ENCODE assay signal across 17 cellular contexts in the genomic region with DNA sequence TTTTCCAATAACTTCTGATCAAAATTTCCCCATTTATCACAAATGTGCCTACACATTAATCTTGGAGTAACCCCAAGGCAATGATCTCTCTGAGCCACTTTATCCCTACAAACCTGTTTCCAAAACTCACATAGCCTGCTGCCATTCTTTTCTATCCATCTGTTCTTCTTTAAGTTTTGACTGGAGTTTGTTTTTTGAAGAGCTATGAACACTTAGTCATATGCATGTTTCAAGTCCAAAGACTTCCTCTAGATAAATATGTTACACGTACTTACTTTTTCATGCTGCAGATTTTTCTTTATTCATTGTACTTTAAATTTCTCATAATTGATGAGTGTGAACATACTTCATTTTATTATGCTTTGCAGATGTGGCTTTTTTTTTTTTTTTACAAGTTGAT.
A peak's percentile ranks its signal among the peaks of the same experiment; 100 is the strongest.
DNase-seq lines count a peak whose midpoint lies in the region; ATAC-seq, FAIRE-seq and TF ChIP-seq lines count a peak whose summit lies in the region.
"Had no signal": no experiment of that assay in that cellular context is flagged by ENCODE, and none has a peak within 500 bp of the region (broad histone marks: within the 10 kb centered on the region; RNA-seq: fewer than 3 reads in every experiment).

No MANE protein-coding gene starts in this region.

- no peaks in the 10 kb centered on the region for H3K36me3 Mint-ChIP-seq in CD8-positive, alpha-beta memory T cell
- H3K36me3 Mint-ChIP-seq in activated T-helper 2 cell treated with anti-CD3 and anti-CD28 coated beads, Interferon-gamma antibody, Interleukin-2, Interleukin-4, amounts not matched to agents 10 μg/mL and 5 μg/mL and 100 μg/mL, durations not matched to agents 14 hours and 24 hours and 36 hours (ENCODE audit: low read depth) = no peaks in the 10 kb centered on the region

- no peak overlapping the region for H3K4me3 Mint-ChIP-seq in CD8-positive, alpha-beta memory T cell
- H3K4me3 Mint-ChIP-seq in activated T-helper 2 cell treated with anti-CD3 and anti-CD28 coated beads, Interferon-gamma antibody, Interleukin-2, Interleukin-4, amounts not matched to agents 10 μg/mL and 5 μg/mL and 100 μg/mL, durations not matched to agents 14 hours and 24 hours and 36 hours (ENCODE audit: low read depth) = no peak overlapping the region

- in situ Hi-C loops in GM23248 (cut with MboI) = no loop called here

- no peak for FAIRE-seq in GM12892 (lab: Jason Lieb, UNC)
- FAIRE-seq: D721Med had no signal

- H4K20me1 ChIP-seq in GM23248 (ENCODE audit: insufficient read depth) = no peaks in the 10 kb centered on the region

- no peaks in the 10 kb centered on the region for H3K4me1 Mint-ChIP-seq in CD8-positive, alpha-beta memory T cell
- H3K4me1 Mint-ChIP-seq in activated T-helper 2 cell treated with anti-CD3 and anti-CD28 coated beads, Interferon-gamma antibody, Interleukin-2, Interleukin-4, amounts not matched to agents 10 μg/mL and 5 μg/mL and 100 μg/mL, durations not matched to agents 14 hours and 24 hours and 36 hours (ENCODE audit: low read depth) = no peaks in the 10 kb centered on the region

- H3K79me2 ChIP-seq in GM23248 (ENCODE audit: insufficient read depth) = no peaks in the 10 kb centered on the region

- H3K27ac Mint-ChIP-seq in CD8-positive, alpha-beta memory T cell = no peak overlapping the region
- no peak overlapping the region for H3K27ac Mint-ChIP-seq in activated T-helper 2 cell treated with anti-CD3 and anti-CD28 coated beads, Interferon-gamma antibody, Interleukin-2, Interleukin-4, amounts not matched to agents 10 μg/mL and 5 μg/mL and 100 μg/mL, durations not matched to agents 14 hours and 24 hours and 36 hours

- H3K4me3 ChIP-seq in AG04449 (ENCODE audit: low read depth, low read length) (no peak overlapping the region), GM23248 (no peak overlapping the region), cardiac fibroblast (replicated peaks in 1 of 2; ENCODE audit: low read depth in 2 of 2, low read length in 2 of 2) (no peak overlapping the region), fibroblast of the aortic adventitia (ENCODE audit: low read depth, low read length) (no peak overlapping the region)
- H3K4me3 ChIP-seq in CD8-positive, alpha-beta memory T cell (ENCODE audit: low read length) = no peak overlapping the region

- no peaks in the 10 kb centered on the region for H3K27me3 ChIP-seq in GM23248 (replicated peaks; ENCODE audit: insufficient read depth)
- no peaks in the 10 kb centered on the region for H3K27me3 ChIP-seq in CD8-positive, alpha-beta memory T cell (ENCODE audit: insufficient read depth, low read length, poor library complexity, severe bottlenecking)

- peak; percentile 54 for DNase-seq in AG04449 (ENCODE audit: low read depth, low spot score)
- DNase-seq in GM23248 = peak; percentile 37
- peak; percentile 28 to 42 for DNase-seq in cardiac fibroblast (ENCODE audit: low read depth in 2 of 2)
- DNase-seq in fibroblast of the aortic adventitia (ENCODE audit: low read depth) = peak; percentile 80
- no peak for DNase-seq in CD8-positive, alpha-beta memory T cell
- DNase-seq in activated T-helper 2 cell treated with anti-CD3 and anti-CD28 coated beads, Interferon-gamma antibody, Interleukin-2, Interleukin-4, amounts not matched to agents 10 μg/mL and 5 μg/mL and 100 μg/mL, durations not matched to agents 14 hours and 24 hours and 36 hours (ENCODE audit: low spot score) = no peak
- DNase-seq in GM12892 (ENCODE audit: insufficient read length) = no peak
- DNase-seq: 8988T, AML-193, DMS79 treated with DMSO at 0.1 percent for 48 hours, Kasumi-1, NCI-H1930, NCI-H510A treated with DMSO at 0.1 percent for 48 hours had no signal

- peaks cover 1 to 10% of the 10 kb centered on the region in 2 donors for H3K27me3 Mint-ChIP-seq in CD8-positive, alpha-beta memory T cell
- peaks cover 2% of the 10 kb centered on the region for H3K27me3 Mint-ChIP-seq in activated T-helper 2 cell treated with anti-CD3 and anti-CD28 coated beads, Interferon-gamma antibody, Interleukin-2, Interleukin-4, amounts not matched to agents 10 μg/mL and 5 μg/mL and 100 μg/mL, durations not matched to agents 14 hours and 24 hours and 36 hours (ENCODE audit: low read depth)

- H3K27ac ChIP-seq in GM23248 = no peak overlapping the region
- no peak overlapping the region for H3K27ac ChIP-seq in CD8-positive, alpha-beta memory T cell (ENCODE audit: low read depth, low read length)

- no peaks in the 10 kb centered on the region; the same call in 1 of the 2 replicates for H3K9me2 ChIP-seq in GM23248 (ENCODE audit: insufficient read depth)

- H3K9me3 ChIP-seq in GM23248 (ENCODE audit: low read depth) = no peaks in the 10 kb centered on the region
- H3K9me3 ChIP-seq in CD8-positive, alpha-beta memory T cell (ENCODE audit: low read length) = no peaks in the 10 kb centered on the region

- CTCF ChIA-PET in AG04449 (lab: Yijun Ruan, JAX) = interaction anchor here (2.0 kb wide), 1 partner anchor 17 kb away, joined by 5 read pairs; no protein-coding TSS in a partner anchor
- CTCF ChIA-PET in CD8-positive, alpha-beta memory T cell (lab: Charles Lee) = no interaction called here

- intact Hi-C loops in activated T-helper 2 cell treated with anti-CD3 and anti-CD28 coated beads, Interferon-gamma antibody, Interleukin-2, Interleukin-4, amounts not matched to agents 10 μg/mL and 5 μg/mL and 100 μg/mL, durations not matched to agents 14 hours and 24 hours and 36 hours (cut with micrococcal nuclease) = no loop called here

- H3K9ac ChIP-seq in GM23248 = no peak overlapping the region

- no peak overlapping the region for H3K4me2 ChIP-seq in GM23248 (ENCODE audit: unreplicated experiment)

- H3K36me3 ChIP-seq in GM23248 (ENCODE audit: low read depth) = no peaks in the 10 kb centered on the region
- no peaks in the 10 kb centered on the region for H3K36me3 ChIP-seq in CD8-positive, alpha-beta memory T cell (ENCODE audit: insufficient read depth, low read length)

- WGBS in GM23248 (ENCODE audit: low coverage in 1 of 2, low lambda C conversion rate in 2 of 2, missing lambda C conversion rate in 2 of 2), 2 experiments = 48 to 68% methylated on average over 1 of the region's 1 CpG

- ATAC-seq in HG03521 (IDR thresholded peaks at IDR 0.05; ENCODE audit: unreplicated experiment) = no peak
- ATAC-seq: Panc1, Right ventricle myocardium inferior had no signal

- POLR2A ChIA-PET in AG04449 (lab: Yijun Ruan, JAX) = interaction anchor here (1.2 kb wide), 1 partner anchor 489 kb away, joined by 13 read pairs; the partner anchor contains the start of gene CITED2
- POLR2A ChIA-PET in CD8-positive, alpha-beta memory T cell (lab: Charles Lee) = no interaction called here

- no peak for TF ChIP-seq POLR2A in GM12892 (IDR thresholded peaks at IDR 0.05; ENCODE audit: low read depth, low read length)

- H2AFZ ChIP-seq in GM23248 = no peak overlapping the region

- no peaks in the 10 kb centered on the region for H3K9me3 Mint-ChIP-seq in CD8-positive, alpha-beta memory T cell
- H3K9me3 Mint-ChIP-seq in activated T-helper 2 cell treated with anti-CD3 and anti-CD28 coated beads, Interferon-gamma antibody, Interleukin-2, Interleukin-4, amounts not matched to agents 10 μg/mL and 5 μg/mL and 100 μg/mL, durations not matched to agents 14 hours and 24 hours and 36 hours = peaks cover 6% of the 10 kb centered on the region

- H3K4me1 ChIP-seq in GM23248 (ENCODE audit: insufficient read depth) = peaks cover 11% of the 10 kb centered on the region
- H3K4me1 ChIP-seq in CD8-positive, alpha-beta memory T cell (ENCODE audit: insufficient read depth, low read length) = no peaks in the 10 kb centered on the region

- 0 out of 2 replicates have a peak, but pooled peaks cover 3% of the 10 kb centered on the region for H3F3A ChIP-seq in GM23248 (ENCODE audit: insufficient read depth)

- no peak for TF ChIP-seq CTCF in AG04449 (IDR thresholded peaks at IDR 0.05; ENCODE audit: insufficient read depth, low read length, missing control alignments)
- no peak for TF ChIP-seq CTCF in cardiac fibroblast (IDR thresholded peaks at IDR 0.05; ENCODE audit: low read depth, low read length)
- TF ChIP-seq CTCF in fibroblast of the aortic adventitia (IDR thresholded peaks at IDR 0.05; ENCODE audit: insufficient read depth, low read length) = no peak

Comparison
In these comparisons a context has a peak if more than half of its experiments do, and no peak if none do; other contexts are left out.
1. DNase-seq: peak in AG04449 (single experiment), GM23248 (single experiment), cardiac fibroblast (2 of 2) and fibroblast of the aortic adventitia (single experiment); none in CD8-positive, alpha-beta memory T cell (0 of 5), activated T-helper 2 cell treated with anti-CD3 and anti-CD28 coated beads, Interferon-gamma antibody, Interleukin-2, Interleukin-4, amounts not matched to agents 10 μg/mL and 5 μg/mL and 100 μg/mL, durations not matched to agents 14 hours and 24 hours and 36 hours (single experiment) and GM12892 (single experiment).